ENCODE assay signal across 11 cellular contexts in the genomic region with DNA sequence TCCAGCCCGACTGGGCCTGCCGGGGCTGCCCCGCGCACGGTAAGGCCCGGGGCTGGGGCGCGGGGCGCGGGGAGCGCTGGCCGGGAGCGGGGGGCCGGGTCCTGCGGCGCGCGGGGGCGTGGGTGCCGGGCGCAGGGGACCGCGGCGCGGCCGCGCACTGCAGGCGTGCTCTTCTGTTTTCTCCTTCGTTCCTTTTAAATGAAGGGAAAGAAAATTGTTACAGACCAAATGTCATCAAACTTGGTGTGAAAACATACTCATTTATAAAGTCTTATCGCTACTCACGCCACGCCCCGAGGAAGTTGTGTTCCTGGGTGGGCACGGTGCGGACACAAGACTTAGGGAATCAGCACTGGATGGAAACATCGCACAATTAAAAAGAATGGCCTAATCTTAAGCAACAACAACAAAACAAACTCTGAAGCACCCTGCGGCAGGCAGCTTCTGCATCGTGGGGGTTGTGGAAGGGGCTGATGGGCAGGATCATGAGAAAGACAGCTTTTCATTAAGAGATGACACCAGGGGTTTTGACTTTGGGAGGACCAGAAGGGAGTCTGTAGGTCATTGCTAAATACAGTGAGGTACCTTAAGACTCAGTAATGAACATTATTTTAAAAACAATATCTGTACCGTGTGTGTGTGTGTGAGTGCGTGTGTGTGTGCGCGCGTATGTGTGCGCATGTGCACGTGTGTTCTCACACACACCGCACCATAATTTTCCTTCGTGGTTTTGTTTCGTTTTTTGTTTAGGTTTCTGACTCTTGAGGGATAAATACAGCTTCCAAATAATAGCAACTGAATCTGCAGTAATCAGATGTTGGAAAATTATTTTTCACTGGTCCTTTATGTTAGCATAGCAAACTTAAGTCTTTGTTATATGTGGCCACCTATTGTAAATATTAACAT. TPM values are rescaled to one million over a fixed set of nuclear protein-coding genes. Genes with fewer than 3 reads are reported as not detected.
DNase-seq lines count a peak whose midpoint lies in the region; ATAC-seq and TF ChIP-seq lines count a peak whose summit lies in the region.
"Had no signal": no experiment of that assay in that cellular context is flagged by ENCODE, and none has a peak within 500 bp of the region (broad histone marks: within the 10 kb centered on the region; RNA-seq: fewer than 3 reads in every experiment).

No MANE protein-coding gene starts in this region.

- peak overlapping the region; percentile 94 for H2AFZ ChIP-seq in neural progenitor cell (replicated peaks)

- CTCF ChIA-PET in AG04449 (lab: Yijun Ruan, JAX): interaction anchor here (1.6 kb wide), 1 partner anchor 12 kb away, joined by 4 read pairs; no protein-coding TSS in a partner anchor

- peak overlapping the region; percentile 94 for H3K4me3 Mint-ChIP-seq in neural progenitor cell
- no peak overlapping the region for H3K4me3 Mint-ChIP-seq in activated T-helper 17 cell treated with anti-CD3 and anti-CD28 coated beads, Interleukin-2, amount 50 U/mL, for 72 hours

- H3K4me1 ChIP-seq in endocrine pancreas (ENCODE audit: control insufficient read depth, insufficient read depth, low read length) (peaks cover 12% of the 10 kb centered on the region), neural progenitor cell (peaks cover 25% of the 10 kb centered on the region)

- peak overlapping the region; percentile 40 for H3K27ac Mint-ChIP-seq in neural progenitor cell
- H3K27ac Mint-ChIP-seq in activated T-helper 17 cell treated with anti-CD3 and anti-CD28 coated beads, Interleukin-2, amount 50 U/mL, for 72 hours: no peak overlapping the region

- POLR2A ChIA-PET in AG04449 (lab: Yijun Ruan, JAX): no interaction called here

- TF ChIP-seq CTCF in AG04449 (IDR thresholded peaks at IDR 0.05; ENCODE audit: insufficient read depth, low read length, missing control alignments) (no peak), neural progenitor cell (IDR thresholded peaks at IDR 0.05) (no peak)

- peaks cover 14% of the 10 kb centered on the region for H3F3A ChIP-seq in neural progenitor cell (ENCODE audit: low read depth)

- peaks cover 25% of the 10 kb centered on the region for H3K4me1 Mint-ChIP-seq in neural progenitor cell
- no peaks in the 10 kb centered on the region for H3K4me1 Mint-ChIP-seq in activated T-helper 17 cell treated with anti-CD3 and anti-CD28 coated beads, Interleukin-2, amount 50 U/mL, for 72 hours

- TF ChIP-seq POLR2A in GM18505 (IDR thresholded peaks at IDR 0.05; ENCODE audit: borderline replicate concordance, extremely low read depth, insufficient read depth, insufficient read length): no peak

- H3K4me3 ChIP-seq in AG04449 (ENCODE audit: low read depth, low read length): peak overlapping the region; percentile 63
- H3K4me3 ChIP-seq in endocrine pancreas (ENCODE audit: control insufficient read depth, insufficient read depth, low read length): peak overlapping the region; percentile 95
- peak overlapping the region; percentile 67 for H3K4me3 ChIP-seq in neural progenitor cell
- H3K4me3 ChIP-seq: BLaER1 treated with 17β-estradiol and CSF1 and Interleukin-3, amounts not matched to agents 10 nM and 100 nM; GM12878 had no signal

- peaks cover 16% of the 10 kb centered on the region for H3K27me3 Mint-ChIP-seq in neural progenitor cell (ENCODE audit: insufficient read depth, low read depth)
- H3K27me3 Mint-ChIP-seq in activated T-helper 17 cell treated with anti-CD3 and anti-CD28 coated beads, Interleukin-2, amount 50 U/mL, for 72 hours: peaks cover 29% of the 10 kb centered on the region

- H3K27me3 ChIP-seq in endocrine pancreas (ENCODE audit: control insufficient read depth, insufficient read depth, low read length): no peaks in the 10 kb centered on the region
- peaks cover 10% of the 10 kb centered on the region for H3K27me3 ChIP-seq in neural progenitor cell
- H3K27me3 ChIP-seq: BLaER1 treated with 17β-estradiol and CSF1 and Interleukin-3, amounts not matched to agents 10 nM and 100 nM had no signal

- H3K79me2 ChIP-seq in neural progenitor cell (ENCODE audit: low read depth): peaks cover 8% of the 10 kb centered on the region

- H3K4me2 ChIP-seq in neural progenitor cell: peak overlapping the region; percentile 83
- H3K4me2 ChIP-seq: BLaER1 treated with 17β-estradiol and CSF1 and Interleukin-3, amounts not matched to agents 10 nM and 100 nM had no signal

- ATAC-seq in GM18505 (IDR thresholded peaks at IDR 0.05; ENCODE audit: unreplicated experiment) (no peak), HG02763 (IDR thresholded peaks at IDR 0.05; ENCODE audit: unreplicated experiment) (no peak), GM21737 (IDR thresholded peaks at IDR 0.05; ENCODE audit: unreplicated experiment) (no peak)
- no peak for ATAC-seq in activated T-helper 17 cell treated with anti-CD3 and anti-CD28 coated beads, Interleukin-2, amount 50 U/mL, for 72 hours (replicated peaks)
- ATAC-seq: GM12878 had no signal

- H3K9me3 Mint-ChIP-seq in neural progenitor cell: no peaks in the 10 kb centered on the region
- no peaks in the 10 kb centered on the region for H3K9me3 Mint-ChIP-seq in activated T-helper 17 cell treated with anti-CD3 and anti-CD28 coated beads, Interleukin-2, amount 50 U/mL, for 72 hours

- H3K36me3 Mint-ChIP-seq in neural progenitor cell: peaks cover 7% of the 10 kb centered on the region
- H3K36me3 Mint-ChIP-seq in activated T-helper 17 cell treated with anti-CD3 and anti-CD28 coated beads, Interleukin-2, amount 50 U/mL, for 72 hours (ENCODE audit: low read depth): no peaks in the 10 kb centered on the region

- no peaks in the 10 kb centered on the region for H4K20me1 ChIP-seq in neural progenitor cell (ENCODE audit: low read depth)
- H4K20me1 ChIP-seq: BLaER1 treated with 17β-estradiol and CSF1 and Interleukin-3, amounts not matched to agents 10 nM and 100 nM had no signal

- no peaks in the 10 kb centered on the region for H3K36me3 ChIP-seq in endocrine pancreas (ENCODE audit: control insufficient read depth, insufficient read depth, low read length)
- no peaks in the 10 kb centered on the region for H3K36me3 ChIP-seq in neural progenitor cell
- H3K36me3 ChIP-seq: BLaER1 treated with 17β-estradiol and CSF1 and Interleukin-3, amounts not matched to agents 10 nM and 100 nM had no signal

- peak overlapping the region; percentile 94 for H3K9ac ChIP-seq in endocrine pancreas (ENCODE audit: control insufficient read depth, insufficient read depth, low read length)
- H3K9ac ChIP-seq in neural progenitor cell: no peak overlapping the region
- H3K9ac ChIP-seq: BLaER1 treated with 17β-estradiol and CSF1 and Interleukin-3, amounts not matched to agents 10 nM and 100 nM had no signal

- DNase-seq in AG04449 (ENCODE audit: low read depth, low spot score): no peak
- DNase-seq in NCI-H345 treated with DMSO at 0.1 percent for 48 hours (lab: John Stamatoyannopoulos, UW; ENCODE audit: unreplicated experiment): peak; percentile 83
- DNase-seq in neural progenitor cell (ENCODE audit: low spot score): peak; percentile 39
- DNase-seq: NCI-H1436 treated with DMSO at 0.1 percent for 48 hours had no signal

- H3K9me3 ChIP-seq in endocrine pancreas (ENCODE audit: control insufficient read depth, low read length) (no peaks in the 10 kb centered on the region), neural progenitor cell (ENCODE audit: low read depth) (no peaks in the 10 kb centered on the region)

- H3K27ac ChIP-seq in neural progenitor cell: no peak overlapping the region
- H3K27ac ChIP-seq: BLaER1 treated with 17β-estradiol and CSF1 and Interleukin-3, amounts not matched to agents 10 nM and 100 nM had no signal

RNA-seq across cellular contexts. Expression of gene B3GALT5, which starts 0.5 kb away (rescaled TPM):
- total RNA-seq in neural progenitor cell (ENCODE audit: low replicate concordance): 1.3 and 1.5 TPM in 2 replicates
- under 1 TPM in 1 of 2 donors, not detected in 1; 0.03 TPM for total RNA-seq in activated T-helper 17 cell treated with anti-CD3 and anti-CD28 coated beads, Interleukin-2, amount 50 U/mL, for 72 hours
